ENCODE assay signal across 22 cellular contexts in the genomic region with DNA sequence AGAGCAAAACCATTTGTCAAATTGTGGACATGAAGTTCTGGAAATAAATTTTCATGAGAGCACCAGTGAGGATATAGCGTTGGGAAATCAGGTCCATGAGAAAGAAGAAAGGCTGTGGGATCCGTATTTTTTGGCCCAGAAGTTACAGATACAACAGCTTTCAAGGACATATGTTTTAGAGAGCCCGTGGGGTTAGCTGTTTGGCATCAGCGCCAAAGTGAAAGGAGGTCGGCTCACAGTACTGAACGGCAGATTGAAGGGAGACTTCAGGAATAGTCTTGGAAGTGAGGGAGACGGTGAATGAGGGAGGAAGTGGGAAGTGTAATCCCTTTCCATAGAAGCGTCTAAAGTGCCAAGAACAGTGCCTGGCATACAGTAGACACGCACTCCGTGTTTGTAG.
"Had no signal": no experiment of that assay in that cellular context is flagged by ENCODE, and none has a peak within 500 bp of the region (broad histone marks: within the 10 kb centered on the region; RNA-seq: fewer than 3 reads in every experiment).

No MANE protein-coding gene starts in this region.

- H3K4me3 ChIP-seq: body of pancreas, heart left ventricle, sigmoid colon, smooth muscle cell had no signal

- DNase-seq: activated CD4-positive, alpha-beta T cell treated with anti-CD3 and anti-CD28 coated beads, Interleukin-2, amount 10 ng/mL, durations not matched to agents 7 days and 5 days; activated CD8-positive, alpha-beta memory T cell treated with anti-CD3 and anti-CD28 coated beads, Interleukin-2, amount 10 ng/mL, durations not matched to agents 7 days and 5 days; activated CD8-positive, alpha-beta T cell treated with anti-CD3 and anti-CD28 coated beads for 36 hours; activated effector memory CD4-positive, alpha-beta T cell treated with anti-CD3 and anti-CD28 coated beads, Interleukin-2, amount 50 U/mL, for 16 hours; activated naive CD4-positive, alpha-beta T cell treated with anti-CD3 and anti-CD28 coated beads, Interleukin-2, amount 50 U/mL, for 16 hours; activated naive CD8-positive, alpha-beta T cell treated with anti-CD3 and anti-CD28 coated beads, Interleukin-2, amount 50 U/mL, for 24 hours; activated T-cell treated with anti-CD3 and anti-CD28 coated beads for 4 hours; body of pancreas; cortex of kidney; endodermal cell; heart left ventricle; left cardiac atrium; occipital lobe; retina; sigmoid colon; stimulated activated CD4-positive, alpha-beta T cell treated with anti-CD3 and anti-CD28 coated beads, Interleukin-15, amount 100 ng/mL, for 24 hours; T-cell had no signal

- H3K27me3 ChIP-seq: body of pancreas, heart left ventricle, sigmoid colon had no signal

- H3K9me3 ChIP-seq: body of pancreas, heart left ventricle, sigmoid colon had no signal

- H3K27ac ChIP-seq: body of pancreas, epithelial cell of prostate, heart left ventricle, sigmoid colon, VCaP had no signal

- H3K4me1 ChIP-seq: body of pancreas, sigmoid colon had no signal

- H3K36me3 ChIP-seq: heart left ventricle, sigmoid colon had no signal

- H3K4me2 ChIP-seq: smooth muscle cell had no signal

- ATAC-seq: activated CD4-positive, CD25-positive, alpha-beta regulatory T cell treated with anti-CD3 and anti-CD28 coated beads, Interleukin-2, amount 50 U/mL, for 24 hours; activated CD8-positive, alpha-beta memory T cell treated with anti-CD3 and anti-CD28 coated beads, Interleukin-2, amount 10 ng/mL, durations not matched to agents 7 days and 5 days; activated CD8-positive, alpha-beta T cell treated with anti-CD3 and anti-CD28 coated beads for 36 hours; activated naive CD8-positive, alpha-beta T cell treated with anti-CD3 and anti-CD28 coated beads, Interleukin-2, amount 50 U/mL, for 24 hours; body of pancreas; stimulated activated memory B cell treated with anti-CD40 and anti-IgM and Interleukin-4, amounts not matched to agents 10 μg/mL and 1 μg/mL and 100 μg/mL, for 72 hours; T-cell had no signal
